ENCODE assay signal across 8 cellular contexts in the genomic region with DNA sequence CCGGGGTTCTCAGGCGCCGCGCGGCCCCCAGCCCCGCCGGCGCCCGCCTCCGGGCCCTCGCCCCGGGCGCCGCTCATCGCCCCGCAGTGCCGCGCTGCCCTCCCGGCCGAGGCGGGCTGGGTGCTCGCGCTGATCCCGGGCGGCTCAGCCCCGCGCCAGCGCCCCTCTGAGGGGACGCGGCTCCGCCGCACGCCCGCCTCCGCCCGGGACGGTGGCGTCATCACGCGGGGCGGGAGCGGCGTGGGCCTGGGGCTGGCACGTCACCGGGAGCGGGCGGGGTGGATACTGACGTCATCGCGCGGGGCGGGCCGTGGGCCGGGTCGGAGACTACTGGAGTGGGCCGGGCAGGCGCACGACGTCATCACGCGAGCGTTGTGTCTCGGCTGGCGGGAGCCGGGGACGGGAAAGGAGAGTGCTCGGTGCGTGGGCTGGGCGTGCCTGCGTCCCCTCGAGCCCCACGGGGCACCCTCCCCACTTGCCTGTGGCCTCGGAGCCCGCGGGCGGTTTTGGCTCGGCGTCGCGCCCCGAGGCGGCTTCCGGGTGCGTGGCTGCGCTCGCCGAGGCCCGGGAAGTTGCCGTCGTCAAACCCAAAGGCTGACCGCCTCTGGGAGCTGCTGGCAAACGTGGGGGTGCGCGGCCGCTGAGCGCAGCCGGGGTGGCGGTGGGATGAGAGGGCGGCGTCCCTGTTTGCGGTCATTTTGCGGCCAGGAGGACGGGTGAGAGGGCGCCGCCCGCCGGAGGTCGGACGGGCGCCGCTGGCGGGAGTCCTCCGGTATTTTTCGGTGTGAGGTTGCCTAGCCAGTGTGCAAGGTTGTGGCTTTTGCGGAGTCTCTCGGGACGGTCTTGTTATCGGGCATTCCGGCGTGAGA. TPM values are rescaled to one million over a fixed set of nuclear protein-coding genes. Genes with fewer than 3 reads are reported as not detected.
DNase-seq lines count a peak whose midpoint lies in the region; ATAC-seq and TF ChIP-seq lines count a peak whose summit lies in the region.

Gene ESYT2, minus strand, starts transcription at position 168 of the 869 bp plus-strand sequence. Its CDS starts 91 bp downstream, at position 77.

- peaks cover 15% of the 10 kb centered on the region for H4K20me1 ChIP-seq in PC-3 (ENCODE audit: low read length)

- POLR2A ChIA-PET in PC-3 (lab: Charles Lee; ENCODE audit: unreplicated experiment), result interaction anchor here (0.6 to 1.2 kb wide), 8 partner anchors 13 to 209 kb away, joined by 3 to 14 read pairs (median 5); no protein-coding TSS in a partner anchor

- H3K27ac ChIP-seq in PC-3 (ENCODE audit: low read length) (peak within 1 kb of the TSS; percentile 81), muscle layer of duodenum (ENCODE audit: low read length) (peak within 1 kb of the TSS; percentile 98)

- TSS peak; percentile 71 for BruUV-seq in PC-3 (replicated peaks; lab: Mats Ljungman, UMichigan)

- no peaks in the 10 kb centered on the region for H3K9me2 ChIP-seq in PC-3 (replicated peaks; ENCODE audit: low read length)

- H3K4me3 Mint-ChIP-seq in IgD-negative memory B cell, result peak within 1 kb of the TSS; percentile 85 to 96 (median 94)

- H3K27ac Mint-ChIP-seq in IgD-negative memory B cell, result peak within 1 kb of the TSS; percentile 97 to 98 (median 98)

- peak; percentile 32; the same call in 1 of the 2 replicates for TF ChIP-seq CTCF in PC-3 (conservative IDR thresholded peaks at IDR 0.05; ENCODE audit: low read depth, low read length)

- H3K4me2 ChIP-seq in PC-3 (ENCODE audit: low read length), result peak within 1 kb of the TSS; percentile 90

- H3K9ac ChIP-seq in PC-3 (ENCODE audit: low read length), result peak within 1 kb of the TSS; percentile 91

- H3K27me3 ChIP-seq in PC-3 (ENCODE audit: low read length), result no peaks in the 10 kb centered on the region
- H3K27me3 ChIP-seq in muscle layer of duodenum (ENCODE audit: low read depth, low read length), result no peaks in the 10 kb centered on the region

- H3K9me3 Mint-ChIP-seq in IgD-negative memory B cell, result no peaks in the 10 kb centered on the region

- H3K27me3 Mint-ChIP-seq in IgD-negative memory B cell, result no peaks in the 10 kb centered on the region

- H3K36me3 Mint-ChIP-seq in IgD-negative memory B cell, result no peaks in the 10 kb centered on the region

- peak; percentile 99 for TF ChIP-seq POLR2A in erythroblast (IDR thresholded peaks at IDR 0.05; ENCODE audit: low read length)

- peak within 1 kb of the TSS; percentile 68 for H2AFZ ChIP-seq in PC-3 (ENCODE audit: low read length)

- DNase-seq in DMS153 treated with DMSO at 0.1 percent for 48 hours (lab: John Stamatoyannopoulos, UW; ENCODE audit: unreplicated experiment) (peak; percentile 85), PC-3 (peak; percentile 94), erythroblast (lab: John Stamatoyannopoulos, UW) (peak; percentile 98 to 100)
- peak; percentile 100 for DNase-seq in activated T-cell treated with anti-CD3 and anti-CD28 coated beads, Interleukin-2, amount 50 U/mL, for 1 hour
- peak; percentile 97 to 98 for DNase-seq in stimulated activated CD8-positive, alpha-beta memory T cell treated with anti-CD3 and anti-CD28 coated beads, Interleukin-7, amount 100 ng/mL, for 48 hours (ENCODE audit: extremely low read depth in 1 of 2, low read depth in 1 of 2)

- CTCF ChIA-PET in PC-3 (lab: Charles Lee), result interaction anchor here (0.8 kb wide), 1 partner anchor 29 kb away, joined by 4 read pairs; no protein-coding TSS in a partner anchor

- H3K36me3 ChIP-seq in PC-3 (ENCODE audit: low read depth, low read length) (no peaks in the 10 kb centered on the region), muscle layer of duodenum (ENCODE audit: control insufficient read depth in 1 of 2, insufficient read depth in 2 of 2, low read length in 2 of 2) (no peaks in the 10 kb centered on the region)

- peaks cover 14 to 21% (median 20%) of the 10 kb centered on the region in 3 donors for H3K4me1 Mint-ChIP-seq in IgD-negative memory B cell

- H3F3A ChIP-seq in PC-3 (ENCODE audit: low read length, unreplicated experiment), result no peaks in the 10 kb centered on the region

- no peaks in the 10 kb centered on the region for H3K9me3 ChIP-seq in PC-3 (ENCODE audit: low read length)
- H3K9me3 ChIP-seq in muscle layer of duodenum (ENCODE audit: control insufficient read depth in 1 of 2, low read length in 2 of 2), result no peaks in the 10 kb centered on the region

- ATAC-seq in GM21529 (IDR thresholded peaks at IDR 0.05; ENCODE audit: unreplicated experiment), result peak; percentile 70
- peak; percentile 82 for ATAC-seq in PC-3

- H3K4me3 ChIP-seq in PC-3 (ENCODE audit: low read length) (peak within 1 kb of the TSS; percentile 99), muscle layer of duodenum (ENCODE audit: low read depth in 1 of 2, low read length in 2 of 2) (peak within 1 kb of the TSS; percentile 84 to 89)

- H3K4me1 ChIP-seq in PC-3 (ENCODE audit: insufficient read depth, low read length), result peaks cover 17% of the 10 kb centered on the region
- H3K4me1 ChIP-seq in muscle layer of duodenum (ENCODE audit: control insufficient read depth in 1 of 2, insufficient read depth in 2 of 2, low read length in 2 of 2), result peaks cover 16% of the 10 kb centered on the region in 2 donors

- intact Hi-C loops in PC-3 (cut with micrococcal nuclease), result loop anchor here (1.0 to 2.0 kb wide), 4 partner anchors 11 to 47 kb away; partner anchors contain the start of gene DYNC2I1

- H3K79me2 ChIP-seq in PC-3 (ENCODE audit: low read length), result peaks cover 45% of the 10 kb centered on the region

RNA-seq across cellular contexts. Expression of gene ESYT2, which starts in this region (rescaled TPM):
- 13.2 TPM for polyA plus RNA-seq in IgD-negative memory B cell
- 76.1 and 78.0 TPM in 2 replicates for total RNA-seq in PC-3 (2014; rRNA removed)

Comparison
In these comparisons a context has a peak if more than half of its experiments do, and no peak if none do; other contexts are left out.
1. Peak in every context shown above with its lines: DNase-seq, ATAC-seq, H3K4me3 ChIP-seq and H3K27ac ChIP-seq.